26 cellular contexts compared by ENCODE assay signal in the genomic region with DNA sequence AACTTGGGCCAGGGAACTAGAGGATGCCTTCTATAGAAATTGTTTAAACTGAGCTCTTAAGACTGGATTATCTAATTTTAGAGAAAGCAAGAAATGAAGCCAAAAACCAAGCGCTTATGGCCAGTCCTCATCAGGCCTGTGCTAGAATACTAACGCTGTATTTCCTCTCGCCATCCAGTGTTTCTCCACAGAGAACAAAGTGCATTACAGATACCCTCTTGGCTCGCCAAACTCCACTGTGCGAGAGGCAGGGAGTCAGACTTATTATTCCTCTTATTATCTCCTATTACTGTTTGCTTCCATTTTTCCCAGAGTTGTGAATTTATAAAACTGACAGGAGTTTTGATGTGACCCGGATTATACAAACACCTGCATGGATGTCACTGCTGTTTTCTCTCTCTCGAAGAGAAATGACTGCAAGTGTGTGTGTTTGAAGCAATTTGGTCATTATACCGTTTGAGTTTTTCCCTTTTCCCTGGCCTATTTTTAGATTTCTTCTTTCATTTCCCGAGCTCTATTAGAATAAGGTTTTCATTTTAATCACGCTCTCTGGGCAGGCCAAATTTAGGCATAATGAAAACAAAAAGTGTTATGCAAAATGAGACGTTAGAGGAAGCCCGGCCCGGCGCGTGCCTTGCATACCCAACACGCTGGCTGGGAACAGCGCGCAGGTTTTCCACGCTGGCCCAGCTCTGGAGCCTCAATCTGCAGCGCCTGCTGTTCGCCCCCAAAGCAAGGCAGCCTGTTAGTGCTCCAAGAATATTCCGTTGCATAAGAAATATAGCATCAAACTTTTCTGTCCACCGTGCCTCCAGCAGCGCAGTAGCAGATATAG.
A peak's percentile ranks its signal among the peaks of the same experiment; 100 is the strongest.
DNase-seq lines count a peak whose midpoint lies in the region; TF ChIP-seq lines count a peak whose summit lies in the region.
"Had no signal": no experiment of that assay in that cellular context is flagged by ENCODE, and none has a peak within 500 bp of the region (broad histone marks: within the 10 kb centered on the region; RNA-seq: fewer than 3 reads in every experiment).

No MANE protein-coding gene starts in this region.

- H3K27me3 Mint-ChIP-seq in HFFc6 (ENCODE audit: insufficient read depth) = peaks cover 9% of the 10 kb centered on the region; the same call in 1 of the 2 replicates

- H4K20me1 ChIP-seq in mammary epithelial cell (ENCODE audit: insufficient read depth, low read length) (no peaks in the 10 kb centered on the region), Karpas-422 (ENCODE audit: insufficient read depth, low read depth, low read length) (no peaks in the 10 kb centered on the region)

- peaks cover 9 to 17% of the 10 kb centered on the region in 2 donors for H3K4me1 ChIP-seq in neuronal stem cell (ENCODE audit: control insufficient read depth in 2 of 2, insufficient read depth in 1 of 2, low read depth in 1 of 2, low read length in 2 of 2)
- no peaks in the 10 kb centered on the region for H3K4me1 ChIP-seq in testis
- H3K4me1 ChIP-seq in mammary epithelial cell (ENCODE audit: insufficient read depth, low read length) = no peaks in the 10 kb centered on the region
- H3K4me1 ChIP-seq in Karpas-422 (ENCODE audit: low read length) = no peaks in the 10 kb centered on the region
- H3K4me1 ChIP-seq: ascending aorta, tibial nerve had no signal

- H3K4me3 ChIP-seq in neuronal stem cell (ENCODE audit: low read length in 2 of 2) = no peak overlapping the region
- no peak overlapping the region for H3K4me3 ChIP-seq in testis
- no peak overlapping the region for H3K4me3 ChIP-seq in mammary epithelial cell (replicated peaks in 1 of 3; ENCODE audit: insufficient read depth in 1 of 3, low read depth in 2 of 3, low read length in 3 of 3)
- H3K4me3 ChIP-seq in Karpas-422 (ENCODE audit: low read length) = no peak overlapping the region
- H3K4me3 ChIP-seq: ascending aorta, hepatocyte, tibial nerve had no signal

- no peak overlapping the region for H2BK5ac ChIP-seq in neuronal stem cell (ENCODE audit: low read length)

- H3K4ac ChIP-seq in neuronal stem cell (ENCODE audit: low read length) = no peak overlapping the region

- no peaks in the 10 kb centered on the region for H3K36me3 ChIP-seq in neuronal stem cell (replicated peaks in 1 of 2; ENCODE audit: control insufficient read depth in 2 of 2, insufficient read depth in 2 of 2, low read length in 2 of 2)
- H3K36me3 ChIP-seq in testis (ENCODE audit: low read depth, missing control alignments) = no peaks in the 10 kb centered on the region
- H3K36me3 ChIP-seq in mammary epithelial cell (ENCODE audit: insufficient read depth, low read length) = no peaks in the 10 kb centered on the region
- no peaks in the 10 kb centered on the region for H3K36me3 ChIP-seq in Karpas-422 (ENCODE audit: insufficient read depth, low read length)
- H3K36me3 ChIP-seq: ascending aorta, tibial nerve had no signal

- H3K4me3 Mint-ChIP-seq in HFFc6 = no peak overlapping the region
- H3K4me3 Mint-ChIP-seq: activated CD4-positive, alpha-beta T cell treated with anti-CD3 and anti-CD28 coated beads, Interleukin-2, amount 10 ng/mL, durations not matched to agents 24 days and 14 days; activated naive CD4-positive, alpha-beta T cell treated with anti-CD3 and anti-CD28 coated beads for 36 hours; T-helper 2 cell treated with Interferon-gamma antibody and Interleukin-4, amounts not matched to agents 5 μg/mL and 100 μg/mL, for 36 hours had no signal

- TF ChIP-seq CTCF in testis (IDR thresholded peaks at IDR 0.05) (no peak), mammary epithelial cell (conservative IDR thresholded peaks at IDR 0.05 in 1 of 2, IDR thresholded peaks at IDR 0.05 in 1 of 2; ENCODE audit: extremely low read depth in 1 of 2, insufficient read depth in 1 of 2, low read depth in 1 of 2, low read length in 2 of 2) (no peak), HFFc6 (IDR thresholded peaks at IDR 0.05) (no peak)

- no peaks in the 10 kb centered on the region for H3K79me2 ChIP-seq in mammary epithelial cell (ENCODE audit: insufficient read depth, low read length)
- no peaks in the 10 kb centered on the region for H3K79me2 ChIP-seq in Karpas-422 (ENCODE audit: low read length)
- H3K79me2 ChIP-seq: hepatocyte had no signal

- no peaks in the 10 kb centered on the region for H3K79me1 ChIP-seq in neuronal stem cell (ENCODE audit: low read depth, low read length)

- H2BK15ac ChIP-seq in neuronal stem cell (ENCODE audit: low read length) = no peak overlapping the region

- dilution Hi-C loops in mammary epithelial cell (cut with HindIII; ENCODE audit: low sequenced_read_pairs) = no loop called here

- BruUV-seq in mammary epithelial cell (replicated peaks; lab: Mats Ljungman, UMichigan) = no TSS peak

- H3K9me3 ChIP-seq in neuronal stem cell (replicated peaks in 1 of 2; ENCODE audit: control insufficient read depth in 2 of 2, insufficient read depth in 1 of 2, low read depth in 1 of 2, low read length in 2 of 2) (peaks cover 0 to 8% of the 10 kb centered on the region in 2 donors), testis (no peaks in the 10 kb centered on the region), mammary epithelial cell (replicated peaks; ENCODE audit: insufficient read depth, low read length) (no peaks in the 10 kb centered on the region), Karpas-422 (ENCODE audit: low read length) (no peaks in the 10 kb centered on the region)
- H3K9me3 ChIP-seq: ascending aorta, tibial nerve had no signal

- no peak overlapping the region for H3K23ac ChIP-seq in neuronal stem cell (ENCODE audit: low read depth, low read length, poor library complexity)

- no peaks in the 10 kb centered on the region for H3K9me2 ChIP-seq in Karpas-422 (replicated peaks; ENCODE audit: insufficient read depth, low read length)

- H3K4me2 ChIP-seq in neuronal stem cell (ENCODE audit: insufficient read depth, low read length, poor library complexity, severe bottlenecking) (no peak overlapping the region), mammary epithelial cell (ENCODE audit: insufficient read depth, low read depth, low read length) (no peak overlapping the region), Karpas-422 (ENCODE audit: low read depth, low read length, poor library complexity, severe bottlenecking) (no peak overlapping the region)
- H3K4me2 ChIP-seq: hepatocyte had no signal

- H3K18ac ChIP-seq in neuronal stem cell (ENCODE audit: low read length) = no peak overlapping the region

- H2BK12ac ChIP-seq in neuronal stem cell (ENCODE audit: low read length) = no peak overlapping the region

- H3K4me1 Mint-ChIP-seq in HFFc6 (ENCODE audit: low read depth) = no peaks in the 10 kb centered on the region
- H3K4me1 Mint-ChIP-seq: activated CD4-positive, alpha-beta T cell treated with anti-CD3 and anti-CD28 coated beads, Interleukin-2, amount 10 ng/mL, durations not matched to agents 24 days and 14 days had no signal

- H3K27ac Mint-ChIP-seq in HFFc6 = no peak overlapping the region
- H3K27ac Mint-ChIP-seq: activated CD4-positive, alpha-beta T cell treated with anti-CD3 and anti-CD28 coated beads, Interleukin-2, amount 10 ng/mL, durations not matched to agents 24 days and 14 days; activated naive CD4-positive, alpha-beta T cell treated with anti-CD3 and anti-CD28 coated beads for 36 hours; T-helper 2 cell treated with Interferon-gamma antibody and Interleukin-4, amounts not matched to agents 5 μg/mL and 100 μg/mL, for 36 hours had no signal

- WGBS in neuronal stem cell (ENCODE audit: extremely low coverage in 2 of 2, insufficient read length in 2 of 2, insufficient replicate concordance in 1 of 2), 2 donors = no CpG with 5 or more reads among the region's 24 CpGs
- 34 to 57% methylated on average over 24 of the region's 24 CpGs for WGBS in testis, 2 donors
- WGBS in mammary epithelial cell (ENCODE audit: low coverage, missing lambda C conversion rate) = 85% methylated on average over 21 of the region's 24 CpGs

- H4K91ac ChIP-seq in neuronal stem cell (ENCODE audit: low read depth, low read length, poor library complexity) = no peak overlapping the region

- no peaks in the 10 kb centered on the region for H3K27me3 ChIP-seq in neuronal stem cell (ENCODE audit: control insufficient read depth in 3 of 3, insufficient read depth in 3 of 3, low read depth in 1 of 3, low read length in 3 of 3)
- H3K27me3 ChIP-seq in testis = no peaks in the 10 kb centered on the region
- H3K27me3 ChIP-seq in mammary epithelial cell (ENCODE audit: insufficient read depth, low read length) = no peaks in the 10 kb centered on the region
- H3K27me3 ChIP-seq in Karpas-422 (ENCODE audit: low read length) = no peaks in the 10 kb centered on the region
- H3K27me3 ChIP-seq: ascending aorta, hepatocyte, tibial nerve had no signal

- no peak for TF ChIP-seq POLR2A in testis (IDR thresholded peaks at IDR 0.05)

- H3K14ac ChIP-seq in neuronal stem cell (ENCODE audit: low read length) = no peak overlapping the region

- H3K27ac ChIP-seq in caudate nucleus (ENCODE audit: low read depth, low read length) = peak overlapping the region; percentile 81
- H3K27ac ChIP-seq in neuronal stem cell (replicated peaks; ENCODE audit: low read length) = no peak overlapping the region
- no peak overlapping the region for H3K27ac ChIP-seq in testis
- H3K27ac ChIP-seq in mammary epithelial cell (ENCODE audit: insufficient read depth, low read depth, low read length) = no peak overlapping the region
- no peak overlapping the region for H3K27ac ChIP-seq in Karpas-422 (ENCODE audit: low read length)
- H3K27ac ChIP-seq: ascending aorta, epithelial cell of prostate, hepatocyte, tibial nerve, VCaP had no signal

- intact Hi-C loops in testis (cut with DNase I; ENCODE audit: low total_unique reads) = no loop called here
- intact Hi-C loops in mammary epithelial cell (cut with micrococcal nuclease) = no loop called here

- H2AK5ac ChIP-seq in neuronal stem cell (ENCODE audit: low read depth, low read length) = no peak overlapping the region

- H4K8ac ChIP-seq in neuronal stem cell (ENCODE audit: low read depth, low read length) = no peak overlapping the region

- H2AFZ ChIP-seq in neuronal stem cell (ENCODE audit: low read length) (peak overlapping the region; percentile 38), mammary epithelial cell (ENCODE audit: low read depth, low read length) (no peak overlapping the region), Karpas-422 (ENCODE audit: low read length) (no peak overlapping the region)
- H2AFZ ChIP-seq: hepatocyte had no signal

- H3K9ac ChIP-seq in neuronal stem cell (ENCODE audit: low read depth, low read length, poor library complexity) (no peak overlapping the region), mammary epithelial cell (ENCODE audit: insufficient read depth, low read length) (no peak overlapping the region), Karpas-422 (ENCODE audit: low read length) (no peak overlapping the region)

- no peaks in the 10 kb centered on the region for H3K36me3 Mint-ChIP-seq in HFFc6 (ENCODE audit: low read depth)

- H2BK120ac ChIP-seq in neuronal stem cell (ENCODE audit: low read depth, low read length) = no peak overlapping the region

- in situ Hi-C loops in mammary epithelial cell (cut with MboI; ENCODE audit: low sequenced_read_pairs in 2 of 2) = no loop called here

- DNase-seq in caudate nucleus (lab: John Stamatoyannopoulos, UW) (peak in 50 of 61 donors; percentile 3 to 86 (median 32)), inferior parietal cortex (ENCODE audit: extremely low spot score) (peak; percentile 73), neuronal stem cell (ENCODE audit: low spot score) (no peak), testis (peak; percentile 24), mammary epithelial cell (no peak), HFFc6 (no peak), Karpas-422 (no peak)
- DNase-seq: activated CD4-positive, alpha-beta T cell treated with anti-CD3 and anti-CD28 coated beads, Interleukin-2, amount 10 ng/mL, durations not matched to agents 24 days and 14 days; activated naive CD4-positive, alpha-beta T cell treated with anti-CD3 and anti-CD28 coated beads for 36 hours; activated T-cell treated with anti-CD3 and anti-CD28 coated beads, Interleukin-2, amount 50 U/mL, for 48 hours; effector CD4-positive, alpha-beta T cell; foreskin fibroblast; IMR-90; left ventricle myocardium superior; NCI-H1105; NCI-H2081; NCI-H446; stimulated activated CD4-positive, alpha-beta T cell treated with anti-CD3 and anti-CD28 coated beads, Interleukin-12 subunit alpha, Interleukin-12 subunit beta, amount 100 ng/mL, for 4 hours; stimulated activated CD4-positive, alpha-beta T cell treated with anti-CD3 and anti-CD28 coated beads, Interleukin-4, amount 100 ng/mL, for 24 hours; stimulated activated naive CD4-positive, alpha-beta T cell had no signal

- CTCF ChIA-PET in mammary epithelial cell (lab: Charles Lee; ENCODE audit: low non-redundant PET) = no interaction called here

- no peaks in the 10 kb centered on the region for H3K9me3 Mint-ChIP-seq in HFFc6
- H3K9me3 Mint-ChIP-seq: activated CD4-positive, alpha-beta T cell treated with anti-CD3 and anti-CD28 coated beads, Interleukin-2, amount 10 ng/mL, durations not matched to agents 24 days and 14 days; activated naive CD4-positive, alpha-beta T cell treated with anti-CD3 and anti-CD28 coated beads for 36 hours; T-helper 2 cell treated with Interferon-gamma antibody and Interleukin-4, amounts not matched to agents 5 μg/mL and 100 μg/mL, for 36 hours had no signal

Comparison
In these comparisons a context has a peak if more than half of its experiments do, and no peak if none do; other contexts are left out.
1. DNase-seq: peak in caudate nucleus (50 of 61), inferior parietal cortex (single experiment) and testis (single experiment); none in neuronal stem cell (single experiment), mammary epithelial cell (single experiment), HFFc6 (single experiment) and Karpas-422 (single experiment).